Comparison of ENCODE assay signal across 31 cellular contexts in genomic region chr13:36354842-36355241, GRCh38. TPM values are rescaled to one million over a fixed set of nuclear protein-coding genes. Genes with fewer than 3 reads are reported as not detected.
"Had no signal": no experiment of that assay in that cellular context is flagged by ENCODE, and none has a peak within 500 bp of the region (broad histone marks: within the 10 kb centered on the region; RNA-seq: fewer than 3 reads in every experiment).

No MANE protein-coding gene starts in this region.

- H3K4me1 Mint-ChIP-seq: naive B cell; natural killer cell; neural crest cell; stimulated activated naive B cell treated with anti-CD40 and anti-IgM and Interleukin-4, amounts not matched to agents 10 μg/mL and 1 μg/mL and 100 μg/mL, for 72 hours had no signal

- H3K9me3 Mint-ChIP-seq: naive B cell; natural killer cell; neural crest cell; stimulated activated naive B cell treated with anti-CD40 and anti-IgM and Interleukin-4, amounts not matched to agents 10 μg/mL and 1 μg/mL and 100 μg/mL, for 72 hours had no signal

- FAIRE-seq: keratinocyte, pancreas, urothelium cell line had no signal

- H3K4me3 ChIP-seq: heart right ventricle, left lung, lower lobe of right lung, pancreas, psoas muscle, right atrium auricular region, right lobe of liver, smooth muscle cell, stomach, testis, thyroid gland, transverse colon, upper lobe of left lung had no signal

- H3K27me3 ChIP-seq: heart right ventricle, left lung, pancreas, right atrium auricular region, right lobe of liver, stomach, testis, thyroid gland, transverse colon, upper lobe of left lung had no signal

- H3K4me2 ChIP-seq: smooth muscle cell had no signal

- H3K27me3 Mint-ChIP-seq: naive B cell had no signal

- ATAC-seq: heart right ventricle; left colon; left lung; lower lobe of right lung; natural killer cell; pancreas; psoas muscle; stimulated activated naive B cell treated with anti-CD40 and anti-IgM and Interleukin-4, amounts not matched to agents 10 μg/mL and 1 μg/mL and 100 μg/mL, for 72 hours; stimulated activated naive CD8-positive, alpha-beta T cell treated with anti-CD3 and anti-CD28 coated beads, Interleukin-15, Interleukin-2, amounts not matched to agents 100 U/mL and 50 U/mL, for 24 hours had no signal

- H3K27ac ChIP-seq: heart right ventricle, left lung, lower lobe of right lung, pancreas, psoas muscle, right atrium auricular region, right lobe of liver, stomach, testis, thyroid gland, transverse colon, upper lobe of left lung had no signal

- H3K4me1 ChIP-seq: left lung, lower lobe of right lung, pancreas, psoas muscle, stomach, testis, thyroid gland, upper lobe of left lung had no signal

- H3K27ac Mint-ChIP-seq: mesothelial cell of epicardium; natural killer cell; stimulated activated naive B cell treated with anti-CD40 and anti-IgM and Interleukin-4, amounts not matched to agents 10 μg/mL and 1 μg/mL and 100 μg/mL, for 72 hours had no signal

- H3K36me3 ChIP-seq: heart right ventricle, left lung, lower lobe of right lung, pancreas, right atrium auricular region, right lobe of liver, stomach, thyroid gland, transverse colon, upper lobe of left lung had no signal

- DNase-seq: heart right ventricle; hippocampal formation; left colon; left lung; lower lobe of right lung; mammary epithelial cell; mesendoderm; naive B cell; natural killer cell; nucleus accumbens; pancreas; posterior cingulate gyrus; psoas muscle; right lobe of liver; stimulated activated CD4-positive, alpha-beta T cell treated with anti-CD3 and anti-CD28 coated beads, Interleukin-1b, Interleukin-23, amount 100 ng/mL, for 48 hours; stimulated activated CD4-positive, alpha-beta T cell treated with anti-CD3 and anti-CD28 coated beads, Interleukin-2, amount 100 ng/mL, for 48 hours; stimulated activated naive B cell treated with anti-CD40 and anti-IgM and Interleukin-4, amounts not matched to agents 10 μg/mL and 1 μg/mL and 100 μg/mL, for 72 hours; stimulated activated naive CD8-positive, alpha-beta T cell treated with anti-CD3 and anti-CD28 coated beads, Interleukin-15, Interleukin-2, amounts not matched to agents 100 U/mL and 50 U/mL, for 24 hours; stomach; testis; thyroid gland; transverse colon; upper lobe of left lung had no signal

- H3K9me3 ChIP-seq: heart right ventricle, left lung, lower lobe of right lung, pancreas, psoas muscle, right atrium auricular region, right lobe of liver, stomach, testis, thyroid gland, transverse colon, upper lobe of left lung had no signal

- H3K4me3 Mint-ChIP-seq: mesothelial cell of epicardium; naive B cell; natural killer cell; neural crest cell; stimulated activated naive B cell treated with anti-CD40 and anti-IgM and Interleukin-4, amounts not matched to agents 10 μg/mL and 1 μg/mL and 100 μg/mL, for 72 hours had no signal

- H3K36me3 Mint-ChIP-seq: naive B cell; natural killer cell; stimulated activated naive B cell treated with anti-CD40 and anti-IgM and Interleukin-4, amounts not matched to agents 10 μg/mL and 1 μg/mL and 100 μg/mL, for 72 hours had no signal

RNA-seq across cellular contexts. Expression of gene CCDC169, which starts 57.2 kb away (rescaled TPM):
- total RNA-seq: lower lobe of right lung, mononuclear cell, natural killer cell, right lobe of liver had no signal
- polyA plus RNA-seq: liver had no signal
